ENCODE assay signal across 8 cellular contexts in the genomic region with DNA sequence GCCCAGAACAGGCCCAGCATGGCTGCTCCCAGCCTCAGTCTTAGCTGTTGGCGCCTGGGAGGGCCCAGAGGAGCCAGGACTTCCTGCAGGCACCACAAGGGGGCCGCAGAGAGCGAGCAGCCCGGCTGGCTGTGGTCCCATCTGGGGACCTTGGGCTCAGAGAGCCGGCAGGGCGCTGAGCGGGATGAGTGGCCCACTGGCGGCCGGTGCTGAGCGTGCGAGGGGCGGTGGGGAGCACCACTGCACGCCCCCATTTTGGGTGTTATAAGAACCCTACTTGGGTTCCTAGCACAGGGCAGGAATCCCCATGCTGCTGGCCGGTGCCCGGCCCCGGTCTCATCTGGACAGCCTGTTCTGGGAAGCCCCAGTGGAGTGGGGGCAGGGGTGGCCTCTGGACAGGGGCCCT. TPM values are rescaled to one million over a fixed set of nuclear protein-coding genes. Genes with fewer than 3 reads are reported as not detected.
DNase-seq lines count a peak whose midpoint lies in the region; ATAC-seq, FAIRE-seq and TF ChIP-seq lines count a peak whose summit lies in the region.

No MANE protein-coding gene starts in this region.

- H2AFZ ChIP-seq in astrocyte (ENCODE audit: low read depth, low read length) = no peak overlapping the region

- H3K9me3 Mint-ChIP-seq in astrocyte (ENCODE audit: unreplicated experiment) = no peaks in the 10 kb centered on the region

- peak overlapping the region; percentile 35 for H3K9ac ChIP-seq in astrocyte (ENCODE audit: low read length)

- H3K4me3 ChIP-seq in astrocyte (ENCODE audit: insufficient read depth, low read depth, low read length) (no peak overlapping the region), small intestine (ENCODE audit: low read depth in 1 of 2, low read length in 2 of 2) (no peak overlapping the region)

- FAIRE-seq in astrocyte (lab: Jason Lieb, UNC) = no peak
- no peak for FAIRE-seq in small intestine (lab: Jason Lieb, UNC)

- WGBS in small intestine, 3 donors = 53 to 54% (median 53%) methylated on average over 13 to 16 of the region's 16 CpGs

- peaks cover 46% of the 10 kb centered on the region for H4K20me1 ChIP-seq in astrocyte (ENCODE audit: insufficient read depth, low read length)

- no peaks in the 10 kb centered on the region for H3K27me3 ChIP-seq in astrocyte (ENCODE audit: insufficient read depth, low read length)
- no peaks in the 10 kb centered on the region for H3K27me3 ChIP-seq in small intestine (ENCODE audit: control insufficient read depth in 2 of 2, insufficient read depth in 2 of 2, low read length in 2 of 2)

- H3K27me3 Mint-ChIP-seq in astrocyte (ENCODE audit: low read depth, unreplicated experiment) = no peaks in the 10 kb centered on the region

- H3K9me3 ChIP-seq in astrocyte (ENCODE audit: insufficient read depth, low read depth, low read length) (no peaks in the 10 kb centered on the region), small intestine (ENCODE audit: control insufficient read depth, low read depth) (no peaks in the 10 kb centered on the region)

- H3K36me3 ChIP-seq in astrocyte (ENCODE audit: insufficient read depth, low read length) (no peaks in the 10 kb centered on the region), small intestine (ENCODE audit: control insufficient read depth in 2 of 2, insufficient read depth in 2 of 2, low read length in 2 of 2) (no peaks in the 10 kb centered on the region)

- H3K27ac Mint-ChIP-seq in astrocyte (ENCODE audit: unreplicated experiment) = peak overlapping the region; percentile 26

- no peak overlapping the region for H3K4me3 Mint-ChIP-seq in astrocyte (ENCODE audit: unreplicated experiment)

- peaks cover 37% of the 10 kb centered on the region for H3K79me2 ChIP-seq in astrocyte (ENCODE audit: insufficient read depth, low read length)

- H3K27ac ChIP-seq in astrocyte (ENCODE audit: low read depth, low read length) (no peak overlapping the region), small intestine (ENCODE audit: low read depth in 1 of 2, low read length in 1 of 2) (no peak overlapping the region)

- H3K4me2 ChIP-seq in astrocyte (ENCODE audit: low read length) = no peak overlapping the region

- ATAC-seq in HG03139 (IDR thresholded peaks at IDR 0.05; ENCODE audit: unreplicated experiment) = peak; percentile 65
- no peak for ATAC-seq in HG03442 (IDR thresholded peaks at IDR 0.05; ENCODE audit: unreplicated experiment)
- no peak for ATAC-seq in HG02981 (IDR thresholded peaks at IDR 0.05; ENCODE audit: unreplicated experiment)

- no peaks in the 10 kb centered on the region for H3K4me1 ChIP-seq in astrocyte (ENCODE audit: insufficient read depth, low read length)
- no peaks in the 10 kb centered on the region for H3K4me1 ChIP-seq in small intestine (ENCODE audit: control insufficient read depth in 2 of 2, insufficient read depth in 1 of 2, low read depth in 1 of 2, low read length in 1 of 2)

- TF ChIP-seq CTCF in astrocyte (IDR thresholded peaks at IDR 0.05; ENCODE audit: insufficient read depth, low read depth, low read length) = peak; percentile 54

- no peaks in the 10 kb centered on the region for H3K4me1 Mint-ChIP-seq in astrocyte (ENCODE audit: low read depth, unreplicated experiment)

- peak; percentile 60 for DNase-seq in COLO668 (lab: John Stamatoyannopoulos, UW; ENCODE audit: unreplicated experiment)
- peak; percentile 43 for DNase-seq in T1000 (lab: John Stamatoyannopoulos, UW)
- peak; percentile 10 for DNase-seq in astrocyte (ENCODE audit: low read depth)
- peak in 46 of 51 donors; percentile 16 to 83 (median 56) for DNase-seq in hypothalamus (lab: John Stamatoyannopoulos, UW)
- DNase-seq in small intestine = peak; percentile 51

- H3K36me3 Mint-ChIP-seq in astrocyte (ENCODE audit: low read depth, unreplicated experiment) = no peaks in the 10 kb centered on the region

RNA-seq across cellular contexts. Expression of gene CRIP2, which starts 25.9 kb away (rescaled TPM):
- total RNA-seq in astrocyte = 56.0 and 71.8 TPM in 2 replicates
- polyA plus RNA-seq in small intestine = 100 to 1,000 TPM in 1 of 3 donors, 10 to 100 TPM in 1, 1 to 10 TPM in 1; 8.9 to 137 (median 45.1) TPM

RNA-seq across cellular contexts. Expression of gene MTA1, which starts 29.1 kb away (rescaled TPM):
- 93.7 and 111 TPM in 2 replicates for total RNA-seq in astrocyte
- 10 to 100 TPM; 28.4 to 54.9 (median 49.0) TPM for polyA plus RNA-seq in small intestine

RNA-seq across cellular contexts. Expression of gene CRIP1, which starts 38.0 kb away (rescaled TPM):
- 21.3 and 29.5 TPM in 2 replicates for total RNA-seq in astrocyte
- polyA plus RNA-seq in small intestine = 1,000 to 10,000 TPM in 1 of 3 donors, 100 to 1,000 TPM in 2; 150 to 3,839 (median 623) TPM

RNA-seq across cellular contexts. Expression of gene TEDC1, which starts 42.3 kb away (rescaled TPM):
- 4.0 and 5.5 TPM in 2 replicates for total RNA-seq in astrocyte
- 10 to 100 TPM; 23.8 to 28.0 (median 23.9) TPM for polyA plus RNA-seq in small intestine

RNA-seq across cellular contexts. Expression of gene TEX22, which starts 50.4 kb away (rescaled TPM):
- 1.2 and 2.5 TPM in 2 replicates for total RNA-seq in astrocyte
- under 1 TPM in 1 of 3 donors, not detected in 2; 0.22 TPM for polyA plus RNA-seq in small intestine

Comparison
In these comparisons a context has a peak if more than half of its experiments do, and no peak if none do; other contexts are left out.
1. DNase-seq: peak in every context shown above with its lines; median percentile 60 in COLO668; 56 in hypothalamus; 51 in small intestine; 43 in T1000; 10 in astrocyte.